23 cellular contexts compared by ENCODE assay signal in the genomic region with DNA sequence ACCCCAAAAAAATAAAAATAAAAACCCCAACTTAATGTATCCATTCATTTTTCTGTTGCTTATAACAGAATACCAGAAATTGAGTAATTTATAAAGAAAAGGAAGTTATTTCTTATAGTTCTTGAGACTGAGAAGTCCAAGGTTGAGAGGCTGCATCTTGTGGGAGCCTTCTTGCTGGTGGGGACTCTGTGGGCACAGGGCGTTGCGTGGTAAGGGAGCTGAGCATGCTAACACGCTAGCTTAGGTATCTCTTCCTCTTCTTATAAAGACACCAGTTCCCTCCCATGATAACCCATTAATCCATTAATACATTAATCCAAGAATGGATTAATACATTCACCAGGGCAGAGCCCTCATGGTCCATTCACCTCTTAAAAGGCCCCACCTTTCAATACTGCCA.
"Had no signal": no experiment of that assay in that cellular context is flagged by ENCODE, and none has a peak within 500 bp of the region (broad histone marks: within the 10 kb centered on the region; RNA-seq: fewer than 3 reads in every experiment).

No MANE protein-coding gene starts in this region.

- ATAC-seq: activated naive CD4-positive, alpha-beta T cell treated with anti-CD3 and anti-CD28 coated beads, Interleukin-2, amount 50 U/mL, for 72 hours; activated T-cell treated with anti-CD3 and anti-CD28 coated beads, Interleukin-2, amount 50 U/mL, for 72 hours; esophagus mucosa; WTC11 had no signal

- DNase-seq: activated CD4-positive, alpha-beta memory T cell treated with anti-CD3 and anti-CD28 coated beads, Interleukin-2, amount 10 ng/mL, durations not matched to agents 7 days and 5 days; activated CD4-positive, alpha-beta T cell treated with anti-CD3 and anti-CD28 coated beads for 1 hour; activated CD4-positive, alpha-beta T cell treated with anti-CD3 and anti-CD28 coated beads for 4 hours; activated CD4-positive, alpha-beta T cell treated with anti-CD3 and anti-CD28 coated beads, Interleukin-2, amount 10 ng/mL, durations not matched to agents 7 days and 5 days; activated CD4-positive, alpha-beta T cell treated with anti-CD3 and anti-CD28 coated beads, Interleukin-2, amount 50 U/mL, for 4 hours; activated CD8-positive, alpha-beta memory T cell treated with anti-CD3 and anti-CD28 coated beads, Interleukin-2, amount 50 U/mL, for 48 hours; activated gamma-delta T cell; activated naive CD4-positive, alpha-beta T cell; activated naive CD4-positive, alpha-beta T cell treated with anti-CD3 and anti-CD28 coated beads, Interleukin-2, amount 10 ng/mL, durations not matched to agents 7 days and 5 days; activated naive CD8-positive, alpha-beta T cell treated with anti-CD3 and anti-CD28 coated beads, Interleukin-2, amount 10 ng/mL, durations not matched to agents 7 days and 5 days; activated T-cell treated with anti-CD3 and anti-CD28 coated beads for 4 hours; activated T-cell treated with anti-CD3 and anti-CD28 coated beads, Interleukin-2, amount 50 U/mL, for 24 hours; activated T-cell treated with anti-CD3 and anti-CD28 coated beads, Interleukin-2, amount 50 U/mL, for 72 hours; central memory CD4-positive, alpha-beta T cell; cerebellar nuclear complex; colonic mucosa; effector CD8-positive, alpha-beta T cell; foreskin fibroblast; head of caudate nucleus; T-helper 2 cell had no signal
